ENCODE assay signal across 11 cellular contexts in genomic region chr12:111455448-111456320, GRCh38. TPM values are rescaled to one million over a fixed set of nuclear protein-coding genes. Genes with fewer than 3 reads are reported as not detected.
DNase-seq lines count a peak whose midpoint lies in the region; ATAC-seq and TF ChIP-seq lines count a peak whose summit lies in the region.
"Had no signal": no experiment of that assay in that cellular context is flagged by ENCODE, and none has a peak within 500 bp of the region (broad histone marks: within the 10 kb centered on the region; RNA-seq: fewer than 3 reads in every experiment).

No MANE protein-coding gene starts in this region.

- BruUV-seq in OCI-LY7 (replicated peaks; lab: Mats Ljungman, UMichigan) = no TSS peak

- H4K20me1 ChIP-seq in OCI-LY7 (ENCODE audit: insufficient read depth, low read length) = no peaks in the 10 kb centered on the region; the same call in 1 of the 2 replicates

- no peak overlapping the region for H3K4me3 ChIP-seq in heart left ventricle
- H3K4me3 ChIP-seq in right cardiac atrium (ENCODE audit: low read length) = no peak overlapping the region
- no peak overlapping the region for H3K4me3 ChIP-seq in foreskin fibroblast (ENCODE audit: low read depth in 1 of 2, low read length in 2 of 2)
- H3K4me3 ChIP-seq in OCI-LY7 (ENCODE audit: low read depth, low read length, poor library complexity, severe bottlenecking) = no peak overlapping the region
- H3K4me3 ChIP-seq: right lobe of liver had no signal

- CTCF ChIA-PET in OCI-LY7 (lab: Charles Lee; ENCODE audit: unreplicated experiment) = no interaction called here

- 81 to 87% (median 86%) methylated on average over 15 of the region's 15 CpGs for WGBS in heart left ventricle, 4 donors
- WGBS in right cardiac atrium = 88% methylated on average over 15 of the region's 15 CpGs

- ATAC-seq in heart left ventricle (peak in 3 of 4 donors; percentile 6 to 15 (median 9)), right cardiac atrium (no peak)
- ATAC-seq: right lobe of liver had no signal

- H3K27me3 ChIP-seq in heart left ventricle (no peaks in the 10 kb centered on the region), right cardiac atrium (ENCODE audit: control insufficient read depth, insufficient read depth) (no peaks in the 10 kb centered on the region)
- H3K27me3 ChIP-seq: BE2C, right lobe of liver had no signal

- no peaks in the 10 kb centered on the region for H3K27me3 Mint-ChIP-seq in activated naive CD8-positive, alpha-beta T cell treated with anti-CD3 and anti-CD28 coated beads for 36 hours

- H2AFZ ChIP-seq in OCI-LY7 (ENCODE audit: low read length) = no peak overlapping the region

- TF ChIP-seq CTCF in heart left ventricle (IDR thresholded peaks at IDR 0.05) (no peak), foreskin fibroblast (IDR thresholded peaks at IDR 0.05; ENCODE audit: low read depth, low read length) (no peak), OCI-LY7 (conservative IDR thresholded peaks at IDR 0.05; ENCODE audit: low read length) (no peak)

- H3K36me3 ChIP-seq in heart left ventricle (peaks cover 0 to 94% (median 78%) of the 10 kb centered on the region in 9 donors), OCI-LY7 (ENCODE audit: insufficient read depth, low read length) (peaks cover 66% of the 10 kb centered on the region)

- peaks cover 17% of the 10 kb centered on the region for H3K36me3 Mint-ChIP-seq in activated naive CD8-positive, alpha-beta T cell treated with anti-CD3 and anti-CD28 coated beads for 36 hours

- intact Hi-C loops in heart left ventricle (cut with DNase I) = loop anchor here in 1 of 10 donors (5.0 kb wide), 1 partner anchor 72 kb away; no protein-coding TSS in a partner anchor
- intact Hi-C loops in right cardiac atrium (cut with DNase I) = no loop called here
- intact Hi-C loops in OCI-LY7 (cut with micrococcal nuclease; ENCODE audit: unreplicated experiment) = no loop called here

- POLR2A ChIA-PET in OCI-LY7 (lab: Charles Lee) = interaction anchor here (0.6 to 1.7 kb wide), 2 partner anchors 11 to 71 kb away, joined by 3 to 4 read pairs; no protein-coding TSS in a partner anchor

- no peaks in the 10 kb centered on the region for H3K79me2 ChIP-seq in OCI-LY7 (ENCODE audit: insufficient read depth, low read depth, low read length)

- no peaks in the 10 kb centered on the region for H3K9me2 ChIP-seq in OCI-LY7 (ENCODE audit: insufficient read depth, low read length)

- H3K4me1 Mint-ChIP-seq in activated naive CD8-positive, alpha-beta T cell treated with anti-CD3 and anti-CD28 coated beads for 36 hours = peaks cover 17% of the 10 kb centered on the region

- DNase-seq in heart left ventricle (no peak), right cardiac atrium (no peak), foreskin fibroblast (peak; percentile 60 to 78), stromal cell of bone marrow (ENCODE audit: low read depth) (peak; percentile 65), NCI-H446 treated with DMSO at 0.1 percent for 48 hours (lab: John Stamatoyannopoulos, UW) (no peak), GM19240 (ENCODE audit: insufficient read length, low spot score) (no peak), OCI-LY7 (ENCODE audit: low spot score) (no peak)
- DNase-seq in activated naive CD8-positive, alpha-beta T cell treated with anti-CD3 and anti-CD28 coated beads for 36 hours = no peak
- DNase-seq: BE2C, NCI-H69 had no signal

- H3K4me1 ChIP-seq in heart left ventricle = peaks cover 5 to 48% (median 21%) of the 10 kb centered on the region in 12 donors
- H3K4me1 ChIP-seq in right cardiac atrium (ENCODE audit: control insufficient read depth, insufficient read depth, low read length) = peaks cover 1% of the 10 kb centered on the region
- peaks cover 6% of the 10 kb centered on the region for H3K4me1 ChIP-seq in OCI-LY7 (ENCODE audit: insufficient read depth, low read length, poor library complexity, severe bottlenecking)
- H3K4me1 ChIP-seq: BE2C had no signal

- no peaks in the 10 kb centered on the region for H3K9me3 ChIP-seq in heart left ventricle
- H3K9me3 ChIP-seq in right cardiac atrium (ENCODE audit: control insufficient read depth, low read length) = no peaks in the 10 kb centered on the region
- H3K9me3 ChIP-seq in OCI-LY7 (ENCODE audit: low read length) = no peaks in the 10 kb centered on the region
- H3K9me3 ChIP-seq: BE2C, right lobe of liver had no signal

- H3K4me2 ChIP-seq in OCI-LY7 (ENCODE audit: low read length) = no peak overlapping the region

- no peak overlapping the region for H3K4me3 Mint-ChIP-seq in activated naive CD8-positive, alpha-beta T cell treated with anti-CD3 and anti-CD28 coated beads for 36 hours

- H3K27ac Mint-ChIP-seq in activated naive CD8-positive, alpha-beta T cell treated with anti-CD3 and anti-CD28 coated beads for 36 hours = peak overlapping the region; percentile 26

- H3K27ac ChIP-seq in heart left ventricle (peak overlapping the region in 4 of 12 donors; percentile 1 to 51 (median 15)), right cardiac atrium (ENCODE audit: low read length) (no peak overlapping the region), OCI-LY7 (ENCODE audit: low read depth, low read length, poor library complexity, severe bottlenecking) (no peak overlapping the region)
- H3K27ac ChIP-seq: right lobe of liver had no signal

- TF ChIP-seq POLR2A in heart left ventricle (IDR thresholded peaks at IDR 0.05) = no peak

- no peaks in the 10 kb centered on the region for H3K9me3 Mint-ChIP-seq in activated naive CD8-positive, alpha-beta T cell treated with anti-CD3 and anti-CD28 coated beads for 36 hours

RNA-seq across cellular contexts. Expression of gene SH2B3, which starts 50.0 kb away (rescaled TPM):
- total RNA-seq in heart left ventricle (10 to 100 TPM; 35.8 to 76.7 (median 40.3) TPM), right cardiac atrium (10 to 100 TPM; 24.9 to 31.2 (median 29.2) TPM), OCI-LY7 (2022) (45.9 and 51.3 TPM in 2 replicates)
- polyA plus RNA-seq in heart left ventricle (10 to 100 TPM; 11.3 to 16.8 TPM), right cardiac atrium (10.3 TPM)
- 10 to 100 TPM; 58.5 to 59.4 TPM for total RNA-seq in activated naive CD8-positive, alpha-beta T cell treated with anti-CD3 and anti-CD28 coated beads for 36 hours
- total RNA-seq in OCI-LY7 (2014; rRNA removed; shearing (Covaris generic)) = 16.3 and 25.8 TPM in 2 replicates

Comparison
In these comparisons a context has a peak if more than half of its experiments do, and no peak if none do; other contexts are left out.
1. ATAC-seq: peak in heart left ventricle (3 of 4); none in right cardiac atrium (0 of 2).
2. DNase-seq: peak in foreskin fibroblast (2 of 2) and stromal cell of bone marrow (single experiment); none in heart left ventricle (0 of 5), right cardiac atrium (0 of 3), activated naive CD8-positive, alpha-beta T cell treated with anti-CD3 and anti-CD28 coated beads for 36 hours (single experiment), NCI-H446 treated with DMSO at 0.1 percent for 48 hours (single experiment), GM19240 (single experiment) and OCI-LY7 (single experiment).